In genomic region chr18:25739356-25739755, GRCh38 we compare ENCODE assay signal across 33 cellular contexts.
"Had no signal": no experiment of that assay in that cellular context is flagged by ENCODE, and none has a peak within 500 bp of the region (broad histone marks: within the 10 kb centered on the region; RNA-seq: fewer than 3 reads in every experiment).

No MANE protein-coding gene starts in this region.

- DNase-seq: activated CD4-positive, alpha-beta memory T cell treated with anti-CD3 and anti-CD28 coated beads, Interleukin-2, amount 10 ng/mL, durations not matched to agents 7 days and 5 days; activated CD4-positive, alpha-beta T cell treated with anti-CD3 and anti-CD28 coated beads for 1 hour; activated CD4-positive, alpha-beta T cell treated with anti-CD3 and anti-CD28 coated beads for 48 hours; activated CD4-positive, CD25-positive, alpha-beta regulatory T cell; activated CD8-positive, alpha-beta memory T cell treated with anti-CD3 and anti-CD28 coated beads for 24 hours; activated CD8-positive, alpha-beta memory T cell treated with anti-CD3 and anti-CD28 coated beads, Interleukin-2, amount 10 ng/mL, durations not matched to agents 7 days and 5 days; activated CD8-positive, alpha-beta memory T cell treated with anti-CD3 and anti-CD28 coated beads, Interleukin-2, amount 50 U/mL, for 48 hours; activated effector memory CD4-positive, alpha-beta T cell treated with anti-CD3 and anti-CD28 coated beads, Interleukin-2, amount 50 U/mL, for 16 hours; activated naive CD4-positive, alpha-beta T cell; activated naive CD4-positive, alpha-beta T cell treated with anti-CD3 and anti-CD28 coated beads, Interleukin-2, amount 50 U/mL, for 16 hours; activated naive CD8-positive, alpha-beta T cell treated with anti-CD3 and anti-CD28 coated beads for 36 hours; activated T-cell treated with anti-CD3 and anti-CD28 coated beads, Interleukin-2, amount 50 U/mL, for 72 hours; amygdala; NCI-H1436 treated with DMSO at 0.1 percent for 48 hours; NCI-H1694 treated with DMSO at 0.1 percent for 48 hours; NCI-H2029; NCI-H345; NCI-H524 treated with DMSO at 0.1 percent for 48 hours; PC-3; Peyer's patch; SIG-M5; SW 1271; T-helper 1 cell; T-helper 2 cell; T-helper 9 cell had no signal

- H3K27ac ChIP-seq: ascending aorta, cardiac muscle cell, Peyer's patch, RWPE1, VCaP had no signal

- H3K27me3 ChIP-seq: ascending aorta, Peyer's patch had no signal

- H3K36me3 Mint-ChIP-seq: activated CD8-positive, alpha-beta memory T cell treated with anti-CD3 and anti-CD28 coated beads, Interleukin-2, amount 10 ng/mL, durations not matched to agents 7 days and 5 days; activated naive CD8-positive, alpha-beta T cell treated with anti-CD3 and anti-CD28 coated beads for 36 hours had no signal

- H3K9me3 Mint-ChIP-seq: activated CD4-positive, alpha-beta memory T cell treated with anti-CD3 and anti-CD28 coated beads, Interleukin-2, amount 10 ng/mL, durations not matched to agents 7 days and 5 days; activated naive CD8-positive, alpha-beta T cell treated with anti-CD3 and anti-CD28 coated beads for 36 hours; activated T-helper 17 cell treated with anti-CD3 and anti-CD28 coated beads, Interleukin-2, amount 50 U/mL, for 72 hours; central memory CD8-positive, alpha-beta T cell had no signal

- H3K36me3 ChIP-seq: ascending aorta, cardiac muscle cell, Peyer's patch had no signal

- ATAC-seq: activated CD8-positive, alpha-beta memory T cell treated with anti-CD3 and anti-CD28 coated beads, Interleukin-2, amount 10 ng/mL, durations not matched to agents 7 days and 5 days; activated T-cell treated with anti-CD3 and anti-CD28 coated beads, Interleukin-2, amount 50 U/mL, for 72 hours; activated T-helper 17 cell treated with anti-CD3 and anti-CD28 coated beads, Interleukin-2, amount 50 U/mL, for 72 hours; K562; PC-3; Right ventricle myocardium inferior had no signal

- H3K27me3 Mint-ChIP-seq: activated CD4-positive, alpha-beta memory T cell treated with anti-CD3 and anti-CD28 coated beads, Interleukin-2, amount 10 ng/mL, durations not matched to agents 7 days and 5 days; activated CD8-positive, alpha-beta memory T cell treated with anti-CD3 and anti-CD28 coated beads, Interleukin-2, amount 10 ng/mL, durations not matched to agents 7 days and 5 days had no signal

- H3K4me3 Mint-ChIP-seq: activated CD4-positive, alpha-beta memory T cell treated with anti-CD3 and anti-CD28 coated beads, Interleukin-2, amount 10 ng/mL, durations not matched to agents 7 days and 5 days; activated CD8-positive, alpha-beta memory T cell treated with anti-CD3 and anti-CD28 coated beads, Interleukin-2, amount 10 ng/mL, durations not matched to agents 7 days and 5 days; activated naive CD8-positive, alpha-beta T cell treated with anti-CD3 and anti-CD28 coated beads for 36 hours; activated T-cell treated with anti-CD3 and anti-CD28 coated beads, Interleukin-2, amount 50 U/mL, for 72 hours; activated T-helper 17 cell treated with anti-CD3 and anti-CD28 coated beads, Interleukin-2, amount 50 U/mL, for 72 hours; central memory CD8-positive, alpha-beta T cell had no signal

- H3K27ac Mint-ChIP-seq: activated CD4-positive, alpha-beta memory T cell treated with anti-CD3 and anti-CD28 coated beads, Interleukin-2, amount 10 ng/mL, durations not matched to agents 7 days and 5 days; activated CD8-positive, alpha-beta memory T cell treated with anti-CD3 and anti-CD28 coated beads, Interleukin-2, amount 10 ng/mL, durations not matched to agents 7 days and 5 days; activated naive CD8-positive, alpha-beta T cell treated with anti-CD3 and anti-CD28 coated beads for 36 hours; activated T-cell treated with anti-CD3 and anti-CD28 coated beads, Interleukin-2, amount 50 U/mL, for 72 hours; activated T-helper 17 cell treated with anti-CD3 and anti-CD28 coated beads, Interleukin-2, amount 50 U/mL, for 72 hours had no signal

- H3K9me3 ChIP-seq: ascending aorta, Peyer's patch had no signal

- H3K4me1 Mint-ChIP-seq: activated CD4-positive, alpha-beta memory T cell treated with anti-CD3 and anti-CD28 coated beads, Interleukin-2, amount 10 ng/mL, durations not matched to agents 7 days and 5 days; activated CD8-positive, alpha-beta memory T cell treated with anti-CD3 and anti-CD28 coated beads, Interleukin-2, amount 10 ng/mL, durations not matched to agents 7 days and 5 days; activated naive CD8-positive, alpha-beta T cell treated with anti-CD3 and anti-CD28 coated beads for 36 hours; activated T-helper 17 cell treated with anti-CD3 and anti-CD28 coated beads, Interleukin-2, amount 50 U/mL, for 72 hours; central memory CD8-positive, alpha-beta T cell had no signal

- H3K4me3 ChIP-seq: ascending aorta, cardiac muscle cell, K562, Peyer's patch had no signal

- H3K4me1 ChIP-seq: ascending aorta, Peyer's patch had no signal
